8 cellular contexts compared by ENCODE assay signal in the genomic region with DNA sequence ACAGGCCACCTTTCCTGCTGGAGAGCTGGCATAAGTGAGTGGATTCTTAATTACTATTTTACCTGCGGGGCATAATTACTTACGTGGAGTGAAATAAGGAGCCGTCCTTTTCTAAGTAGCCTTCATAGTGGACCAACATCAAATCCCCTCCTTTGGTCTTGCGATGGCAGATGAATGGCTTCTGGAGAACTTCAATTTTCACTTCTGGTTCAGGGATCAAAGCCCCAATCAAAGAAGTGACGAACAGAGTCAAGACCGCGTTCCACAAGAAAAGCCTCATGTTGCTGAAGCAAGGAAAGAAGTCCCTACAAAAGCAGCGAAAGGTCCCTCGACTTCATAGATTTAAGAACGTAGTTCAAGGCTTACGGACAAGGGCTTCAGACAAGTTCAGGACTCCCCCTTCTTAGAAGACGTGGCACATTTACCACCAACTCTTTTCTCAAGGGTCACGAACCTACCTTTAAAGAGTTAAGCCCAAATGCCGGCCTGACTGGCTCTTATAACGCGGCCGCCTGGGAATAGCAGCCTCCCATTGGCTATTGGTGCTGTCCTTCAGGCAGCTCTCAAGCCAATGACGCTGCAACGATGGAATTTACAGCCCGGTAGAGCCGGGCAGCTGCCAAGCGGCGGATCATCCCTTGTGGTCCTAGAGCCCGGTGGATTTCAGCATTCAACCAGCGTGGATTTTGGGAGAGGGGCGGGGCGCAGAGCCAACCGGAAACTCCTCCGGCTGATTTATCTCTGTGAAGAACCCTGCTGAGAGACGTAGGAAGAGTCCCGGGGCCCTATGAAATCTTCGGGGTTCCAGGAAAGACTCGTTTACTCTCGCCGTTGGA. TPM values are rescaled to one million over a fixed set of nuclear protein-coding genes. Genes with fewer than 3 reads are reported as not detected.
DNase-seq lines count a peak whose midpoint lies in the region; ATAC-seq, FAIRE-seq and TF ChIP-seq lines count a peak whose summit lies in the region.

Gene FKBP14, minus strand, starts transcription at position 474 of the 836 bp plus-strand sequence. Its CDS starts 194 bp downstream, at position 280.

- POLR2A ChIA-PET in T-cell (lab: Charles Lee): interaction anchor here in 1 of 2 donors (0.9 kb wide), 1 partner anchor 108 kb away, joined by 3 read pairs; no protein-coding TSS in a partner anchor

- TF ChIP-seq POLR2A in GM12892 (IDR thresholded peaks at IDR 0.05; ENCODE audit: low read depth, low read length): peak; percentile 82

- peak within 1 kb of the TSS in 9 of 10 donors; percentile 88 to 92 (median 90) for H3K27ac ChIP-seq in heart right ventricle

- CTCF ChIA-PET in T-cell (lab: Charles Lee): interaction anchor here in 1 of 2 donors (0.5 kb wide), 1 partner anchor 838 kb away, joined by 4 read pairs; no protein-coding TSS in a partner anchor

- peak; percentile 95 for FAIRE-seq in GM12892 (lab: Jason Lieb, UNC)

- intact Hi-C loops in heart right ventricle (cut with DNase I): loop anchor here in 2 of 10 donors (5.0 to 10.0 kb wide), 2 partner anchors 106 to 258 kb away; partner anchors contain the start of genes MTURN (in 1 of the 2) and ZNRF2 (in 1 of the 2)

- WGBS in heart right ventricle, 2 donors: 0% methylated on average over 35 of the region's 35 CpGs

- peak; percentile 84 for ATAC-seq in HG02798 (IDR thresholded peaks at IDR 0.05; ENCODE audit: poor library complexity, unreplicated experiment)
- ATAC-seq in T-cell (replicated peaks in 1 of 4): peak; percentile 83 to 85 (median 85)
- peak; percentile 92 to 97 (median 96) for ATAC-seq in heart right ventricle

- H3K27me3 Mint-ChIP-seq in T-cell: no peaks in the 10 kb centered on the region
- H3K27me3 Mint-ChIP-seq in type B pancreatic cell: no peaks in the 10 kb centered on the region

- peaks cover 36 to 49% (median 38%) of the 10 kb centered on the region in 3 donors for H3K4me1 Mint-ChIP-seq in T-cell
- H3K4me1 Mint-ChIP-seq in type B pancreatic cell (ENCODE audit: unreplicated experiment): peaks cover 36% of the 10 kb centered on the region

- no peak for TF ChIP-seq CTCF in heart right ventricle (IDR thresholded peaks at IDR 0.05)
- no peak for TF ChIP-seq CTCF in type B pancreatic cell (conservative IDR thresholded peaks at IDR 0.05)

- peaks cover 0 to 10% (median 0%) of the 10 kb centered on the region in 9 donors for H3K36me3 ChIP-seq in heart right ventricle

- no peaks in the 10 kb centered on the region for H3K36me3 Mint-ChIP-seq in T-cell
- H3K36me3 Mint-ChIP-seq in type B pancreatic cell: peaks cover 11% of the 10 kb centered on the region

- H3K9me3 Mint-ChIP-seq in T-cell (no peaks in the 10 kb centered on the region), type B pancreatic cell (no peaks in the 10 kb centered on the region)

- peak within 1 kb of the TSS; percentile 39 to 98 (median 92) for H3K4me3 ChIP-seq in heart right ventricle

- H3K27ac Mint-ChIP-seq in T-cell (peak within 1 kb of the TSS; percentile 82 to 87), type B pancreatic cell (peak within 1 kb of the TSS; percentile 93)

- peaks cover 0 to 47% (median 36%) of the 10 kb centered on the region in 9 donors for H3K4me1 ChIP-seq in heart right ventricle

- no peak within 1 kb of the TSS for H3K4me3 Mint-ChIP-seq in T-cell
- peak within 1 kb of the TSS; percentile 95 for H3K4me3 Mint-ChIP-seq in type B pancreatic cell

- no peaks in the 10 kb centered on the region for H3K27me3 ChIP-seq in heart right ventricle

- DNase-seq in GM12892 (ENCODE audit: insufficient read length) (peak; percentile 56), NCI-H1417 treated with DMSO at 0.1 percent for 48 hours (lab: John Stamatoyannopoulos, UW) (peak; percentile 88), T-cell (peak; percentile 75 to 96 (median 92)), amniotic stem cell (lab: John Stamatoyannopoulos, UW) (peak; percentile 96), heart right ventricle (peak; percentile 93 to 99), pons (ENCODE audit: low spot score) (peak; percentile 98), type B pancreatic cell (ENCODE audit: extremely low spot score, unreplicated experiment) (peak; percentile 92)

- no peaks in the 10 kb centered on the region for H3K9me3 ChIP-seq in heart right ventricle

RNA-seq across cellular contexts. Expression of gene FKBP14, which starts in this region (rescaled TPM):
- 8.5 TPM for polyA plus RNA-seq in GM12892 (2012; ENCODE audit: missing spikeins)
- 1 to 10 TPM; 4.2 to 5.0 (median 4.5) TPM for total RNA-seq in T-cell
- total RNA-seq in heart right ventricle: 10 to 100 TPM in 9 of 10 donors, 1 to 10 TPM in 1; 8.3 to 16.0 (median 13.5) TPM
- 1 to 10 TPM; 3.0 to 6.1 TPM for polyA plus RNA-seq in heart right ventricle
- 18.3 and 22.6 TPM in 2 replicates for total RNA-seq in type B pancreatic cell (ENCODE audit: low replicate concordance)

Comparison
In these comparisons a context has a peak if more than half of its experiments do, and no peak if none do; other contexts are left out.
1. Peak in every context shown above with its lines: DNase-seq, ATAC-seq, H3K4me3 ChIP-seq and H3K27ac ChIP-seq.